Comparison of ENCODE assay signal across 18 cellular contexts in genomic region chr13:96379967-96380366, GRCh38.
DNase-seq lines count a peak whose midpoint lies in the region; ATAC-seq and TF ChIP-seq lines count a peak whose summit lies in the region.
"Had no signal": no experiment of that assay in that cellular context is flagged by ENCODE, and none has a peak within 500 bp of the region (broad histone marks: within the 10 kb centered on the region; RNA-seq: fewer than 3 reads in every experiment).

No MANE protein-coding gene starts in this region.

- DNase-seq in GM12865 (ENCODE audit: low read depth), result peak; percentile 21
- DNase-seq in NCI-H1417 treated with DMSO at 0.1 percent for 48 hours (lab: John Stamatoyannopoulos, UW), result no peak
- DNase-seq in NCI-H2171 treated with DMSO at 0.1 percent for 48 hours (lab: John Stamatoyannopoulos, UW), result no peak
- no peak for DNase-seq in effector CD4-positive, alpha-beta T cell
- DNase-seq: AML-193; BE2C; CD4-positive, alpha-beta T cell; CD8-positive, alpha-beta memory T cell; DMS53; DMS79 treated with DMSO at 0.1 percent for 48 hours; GF-D8; H9 had no signal

- H3K4me3 ChIP-seq in GM12865 (ENCODE audit: low read depth, low read length), result no peak overlapping the region
- H3K4me3 ChIP-seq in OCI-LY3 (ENCODE audit: low read length), result no peak overlapping the region
- H3K4me3 ChIP-seq: BLaER1 treated with 17β-estradiol and CSF1 and Interleukin-3, amounts not matched to agents 10 nM and 100 nM; GM23338 had no signal

- H2AFZ ChIP-seq in OCI-LY3 (ENCODE audit: low read depth, low read length), result no peak overlapping the region
- H2AFZ ChIP-seq: GM23338 had no signal

- no peak overlapping the region for H3K9ac ChIP-seq in OCI-LY3 (ENCODE audit: low read length)
- H3K9ac ChIP-seq: BLaER1 treated with 17β-estradiol and CSF1 and Interleukin-3, amounts not matched to agents 10 nM and 100 nM had no signal

- no peaks in the 10 kb centered on the region for H3K27me3 ChIP-seq in OCI-LY3 (ENCODE audit: low read depth, low read length)
- H3K27me3 ChIP-seq: BE2C; BLaER1 treated with 17β-estradiol and CSF1 and Interleukin-3, amounts not matched to agents 10 nM and 100 nM had no signal

- peak; percentile 58 for ATAC-seq in GM21786 (IDR thresholded peaks at IDR 0.05; ENCODE audit: unreplicated experiment)
- ATAC-seq: GM23338, HCT116 had no signal

- H3K9me3 ChIP-seq in OCI-LY3 (ENCODE audit: insufficient read depth, low read length), result no peaks in the 10 kb centered on the region
- H3K9me3 ChIP-seq: BE2C; BLaER1 treated with 17β-estradiol and CSF1 and Interleukin-3, amounts not matched to agents 10 nM and 100 nM had no signal

- H3K4me2 ChIP-seq in OCI-LY3 (ENCODE audit: low read length), result 0 out of 2 replicates have a peak overlapping the region, but pooled peaks have one; percentile 21
- H3K4me2 ChIP-seq: BLaER1 treated with 17β-estradiol and CSF1 and Interleukin-3, amounts not matched to agents 10 nM and 100 nM; GM23338 had no signal

- no peaks in the 10 kb centered on the region for H4K20me1 ChIP-seq in OCI-LY3 (ENCODE audit: insufficient read depth, low read length)
- H4K20me1 ChIP-seq: BLaER1 treated with 17β-estradiol and CSF1 and Interleukin-3, amounts not matched to agents 10 nM and 100 nM had no signal

- TF ChIP-seq CTCF in GM12865 (IDR thresholded peaks at IDR 0.05; ENCODE audit: insufficient read depth, low read depth, low read length, missing control alignments) (no peak), OCI-LY3 (IDR thresholded peaks at IDR 0.05; ENCODE audit: low read depth, low read length) (no peak)

- no peaks in the 10 kb centered on the region for H3K36me3 ChIP-seq in OCI-LY3 (replicated peaks; ENCODE audit: low read depth, low read length)
- H3K36me3 ChIP-seq: BE2C; BLaER1 treated with 17β-estradiol and CSF1 and Interleukin-3, amounts not matched to agents 10 nM and 100 nM had no signal

- no peak overlapping the region for H3K27ac ChIP-seq in OCI-LY3 (ENCODE audit: low read length)
- H3K27ac ChIP-seq: 22Rv1; BLaER1 treated with 17β-estradiol and CSF1 and Interleukin-3, amounts not matched to agents 10 nM and 100 nM had no signal

- H3K4me1 ChIP-seq in OCI-LY3 (ENCODE audit: low read length), result peaks cover 13% of the 10 kb centered on the region
- H3K4me1 ChIP-seq: BLaER1 treated with 17β-estradiol and CSF1 and Interleukin-3, amounts not matched to agents 10 nM and 100 nM had no signal

- H3K79me2 ChIP-seq in OCI-LY3 (ENCODE audit: low read length), result no peaks in the 10 kb centered on the region
